ENCODE assay signal across 24 cellular contexts in genomic region chr19:7819337-7819736, GRCh38. TPM values are rescaled to one million over a fixed set of nuclear protein-coding genes. Genes with fewer than 3 reads are reported as not detected.
"Had no signal": no experiment of that assay in that cellular context is flagged by ENCODE, and none has a peak within 500 bp of the region (broad histone marks: within the 10 kb centered on the region; RNA-seq: fewer than 3 reads in every experiment).

No MANE protein-coding gene starts in this region.

- DNase-seq: activated CD4-positive, alpha-beta T cell treated with anti-CD3 and anti-CD28 coated beads, Interleukin-2, amount 10 ng/mL, durations not matched to agents 24 days and 14 days; activated CD8-positive, alpha-beta memory T cell treated with anti-CD3 and anti-CD28 coated beads for 24 hours; activated naive CD4-positive, alpha-beta T cell treated with Interleukin-2 at 50 U/mL for 16 hours; dermis blood vessel endothelial cell; endodermal cell; erythroblast; left colon; lower lobe of right lung; right cardiac atrium; stimulated activated CD4-positive, alpha-beta T cell treated with anti-CD3 and anti-CD28 coated beads, Interleukin-4, amount 100 ng/mL, for 24 hours; stomach; T-helper 17 cell; testis; upper lobe of left lung had no signal

- H3K9me3 Mint-ChIP-seq: activated T-helper 17 cell treated with anti-CD3 and anti-CD28 coated beads, Interleukin-2, amount 50 U/mL, for 72 hours had no signal

- H3K4me1 ChIP-seq: ascending aorta, prostate gland, stomach, testis had no signal

- H3K27ac ChIP-seq: ascending aorta, lower lobe of right lung, prostate gland, skin epidermis, stomach, testis, upper lobe of left lung had no signal

- H3K9me3 ChIP-seq: prostate gland, testis had no signal

- H3K36me3 ChIP-seq: ascending aorta, lower lobe of right lung, prostate gland, stomach, upper lobe of left lung had no signal

- H3K27ac Mint-ChIP-seq: activated CD4-positive, alpha-beta T cell treated with anti-CD3 and anti-CD28 coated beads, Interleukin-2, amount 10 ng/mL, durations not matched to agents 24 days and 14 days; activated T-helper 17 cell treated with anti-CD3 and anti-CD28 coated beads, Interleukin-2, amount 50 U/mL, for 72 hours; endodermal cell; mesothelial cell of epicardium; T-helper 17 cell had no signal

- H3K4me1 Mint-ChIP-seq: endodermal cell, mesothelial cell of epicardium had no signal

- FAIRE-seq: bronchial epithelial cell, islet of Langerhans had no signal

- H3K4me3 ChIP-seq: ascending aorta, lower lobe of right lung, prostate gland, skin epidermis, stomach, testis, upper lobe of left lung had no signal

- H3K27me3 ChIP-seq: ascending aorta, testis, upper lobe of left lung had no signal

- H3K4me3 Mint-ChIP-seq: activated CD4-positive, alpha-beta T cell treated with anti-CD3 and anti-CD28 coated beads, Interleukin-2, amount 10 ng/mL, durations not matched to agents 24 days and 14 days; activated T-helper 17 cell treated with anti-CD3 and anti-CD28 coated beads, Interleukin-2, amount 50 U/mL, for 72 hours; endodermal cell; mesothelial cell of epicardium; T-helper 17 cell had no signal

- ATAC-seq: activated T-helper 17 cell treated with anti-CD3 and anti-CD28 coated beads, Interleukin-2, amount 50 U/mL, for 72 hours; left colon; lower lobe of right lung; right cardiac atrium; T-helper 17 cell had no signal

RNA-seq across cellular contexts. Expression of gene PRR36, which starts 54.9 kb away (rescaled TPM):
- total RNA-seq: ascending aorta, bronchial epithelial cell, dermis blood vessel endothelial cell, osteoblast had no signal

RNA-seq across cellular contexts. Expression of gene CLEC4M, which starts 56.3 kb away (rescaled TPM):
- total RNA-seq: activated CD4-positive, alpha-beta T cell treated with anti-CD3 and anti-CD28 coated beads, Interleukin-2, amount 10 ng/mL, durations not matched to agents 24 days and 14 days; activated T-helper 17 cell treated with anti-CD3 and anti-CD28 coated beads, Interleukin-2, amount 50 U/mL, for 72 hours; ascending aorta; bronchial epithelial cell; chondrocyte; endodermal cell; left colon; osteoblast; right cardiac atrium had no signal
- polyA plus RNA-seq: neural cell, right cardiac atrium, stomach had no signal
